Comparison of ENCODE assay signal across 3 cellular contexts in the genomic region with DNA sequence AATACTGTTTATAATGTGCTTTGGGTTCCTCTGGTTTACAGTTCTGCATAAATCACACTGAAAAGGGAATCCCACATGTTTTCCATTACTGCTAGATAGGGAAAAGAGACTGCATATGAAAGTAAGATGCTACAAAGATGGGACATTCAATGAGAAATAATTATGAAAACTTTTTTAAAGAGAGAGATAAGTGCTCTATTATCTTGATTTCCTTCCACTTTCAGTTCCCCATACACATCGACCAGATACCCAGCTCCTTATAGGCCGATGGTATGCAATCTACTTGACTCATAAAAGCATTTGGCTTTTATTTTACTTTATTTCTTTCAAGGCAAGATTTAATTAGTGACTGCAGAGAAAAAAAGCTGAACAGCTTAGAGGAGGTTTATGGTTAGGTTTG.
TF ChIP-seq lines count a peak whose summit lies in the region.

No MANE protein-coding gene starts in this region.

TF ChIP-seq in SK-N-SH treated with all-trans-retinoic acid at 6 μM for 48 hours, 23 proteins besides CTCF, POLR2A, EP300 and RAD21:
- TF ChIP-seq GLIS3 (CRISPR knock-in tag; IDR thresholded peaks at IDR 0.05) (no peak), TCF4 (CRISPR knock-in tag; IDR thresholded peaks at IDR 0.05; ENCODE audit: borderline replicate concordance) (peak; percentile 70), ISL1 (CRISPR knock-in tag; IDR thresholded peaks at IDR 0.05) (peak; percentile 59)

TF ChIP-seq in SK-N-SH, 30 proteins besides CTCF, POLR2A, EP300 and RAD21:
- TF ChIP-seq USF2 (IDR thresholded peaks at IDR 0.05; ENCODE audit: borderline replicate concordance, low read depth, low read length), result no peak
- TF ChIP-seq FOXM1 (IDR thresholded peaks at IDR 0.05; ENCODE audit: low read depth), result no peak
- TF ChIP-seq, protein P1, sequence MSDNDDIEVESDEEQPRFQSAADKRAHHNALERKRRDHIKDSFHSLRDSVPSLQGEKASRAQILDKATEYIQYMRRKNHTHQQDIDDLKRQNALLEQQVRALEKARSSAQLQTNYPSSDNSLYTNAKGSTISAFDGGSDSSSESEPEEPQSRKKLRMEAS (IDR thresholded peaks at IDR 0.05; ENCODE audit: low read depth), result no peak
- no peak for TF ChIP-seq TCF12 (IDR thresholded peaks at IDR 0.05)

TF ChIP-seq in GM12878, 131 proteins besides CTCF, POLR2A, EP300 and RAD21:
- TF ChIP-seq BMI1 (IDR thresholded peaks at IDR 0.05; ENCODE audit: borderline replicate concordance), result no peak
- TF ChIP-seq NBN (IDR thresholded peaks at IDR 0.05), result no peak
- TF ChIP-seq RUNX3 (IDR thresholded peaks at IDR 0.05; ENCODE audit: low read length), result no peak
- TF ChIP-seq SPI1 (IDR thresholded peaks at IDR 0.05; ENCODE audit: borderline replicate concordance, insufficient read depth, low read depth, low read length), result peak; percentile 47; the same call in 1 of the 2 replicates
- TF ChIP-seq JUNB (IDR thresholded peaks at IDR 0.05), result no peak
